In genomic region chr1:8851060-8851459, GRCh38 we compare ENCODE assay signal across 1 cellular context.
TF ChIP-seq lines count a peak whose summit lies in the region.

No MANE protein-coding gene starts in this region.

TF ChIP-seq in HEK293, 187 proteins besides CTCF, POLR2A, EP300 and RAD21 (continued from another document):
- no peak for TF ChIP-seq ELK4 (IDR thresholded peaks at IDR 0.05; ENCODE audit: borderline replicate concordance, low read depth, low read length)
